ENCODE assay signal across 18 cellular contexts in genomic region chr4:6191448-6192130, GRCh38. TPM values are rescaled to one million over a fixed set of nuclear protein-coding genes. Genes with fewer than 3 reads are reported as not detected.
DNase-seq lines count a peak whose midpoint lies in the region; ATAC-seq, FAIRE-seq and TF ChIP-seq lines count a peak whose summit lies in the region.
"Had no signal": no experiment of that assay in that cellular context is flagged by ENCODE, and none has a peak within 500 bp of the region (broad histone marks: within the 10 kb centered on the region; RNA-seq: fewer than 3 reads in every experiment).

No MANE protein-coding gene starts in this region.

- no peak overlapping the region for H2BK120ac ChIP-seq in H1 (replicated peaks; ENCODE audit: low read depth, low read length)

- POLR2A ChIA-PET in A549 (lab: Yijun Ruan, JAX) = no interaction called here
- POLR2A ChIA-PET in H1 (lab: Charles Lee; ENCODE audit: partially characterized antibody) = interaction anchor here (1.1 kb wide), 1 partner anchor 37 kb away, joined by 3 read pairs; no protein-coding TSS in a partner anchor

- H4K5ac ChIP-seq in H1 (ENCODE audit: insufficient read length, low read depth, low read length) = no peak overlapping the region

- H3K9me3 ChIP-seq in A549 (no peaks in the 10 kb centered on the region), H1 (ENCODE audit: insufficient read depth in 2 of 2, low read depth in 1 of 2, low read length in 1 of 2) (no peaks in the 10 kb centered on the region)
- H3K9me3 ChIP-seq: Peyer's patch had no signal

- no peaks in the 10 kb centered on the region for H3K79me2 ChIP-seq in H1 (ENCODE audit: control insufficient read depth in 1 of 2, insufficient read depth in 2 of 2, low read length in 2 of 2)

- H3K27ac ChIP-seq in A549 (no peak overlapping the region), H1 (ENCODE audit: low read depth, low read length) (no peak overlapping the region)
- H3K27ac ChIP-seq: 22Rv1, Peyer's patch had no signal

- H2BK20ac ChIP-seq in H1 (ENCODE audit: low read length) = no peak overlapping the region; the same call in 1 of the 2 replicates

- FAIRE-seq in A549 (lab: Jason Lieb, UNC) (no peak), H1 (lab: Jason Lieb, UNC) (no peak)

- H3K4ac ChIP-seq in H1 (replicated peaks; ENCODE audit: insufficient read length, low read depth, low read length) = no peak overlapping the region

- H3K79me1 ChIP-seq in H1 (ENCODE audit: low read depth, low read length) = no peaks in the 10 kb centered on the region; the same call in 1 of the 2 replicates

- no peak overlapping the region for H4K8ac ChIP-seq in H1 (ENCODE audit: extremely low read depth, insufficient read depth, low read length)

- no peaks in the 10 kb centered on the region; the same call in 1 of the 2 replicates for H3K23me2 ChIP-seq in H1 (ENCODE audit: low read depth, low read length)

- no peak overlapping the region for H2BK5ac ChIP-seq in H1 (ENCODE audit: low read depth, low read length)

- no peak for TF ChIP-seq CTCF in A549 (IDR thresholded peaks at IDR 0.05)
- TF ChIP-seq CTCF in GM12872 (IDR thresholded peaks at IDR 0.05; ENCODE audit: insufficient read depth, low read depth, low read length) = peak; percentile 15; the same call in 1 of the 3 replicates
- peak in 2 of 3 experiments; percentile 23 to 29; a peak in 2 of 4 replicates for TF ChIP-seq CTCF in H1 (IDR thresholded peaks at IDR 0.05; ENCODE audit: control extremely low read depth in 1 of 3, insufficient read depth in 1 of 3, low read depth in 1 of 3, low read length in 3 of 3)

- H3K23ac ChIP-seq in H1 (ENCODE audit: insufficient read length) = no peak overlapping the region

- H3K18ac ChIP-seq in H1 (ENCODE audit: extremely low read depth, low read length) = no peak overlapping the region; the same call in 1 of the 2 replicates

- H3K9ac ChIP-seq in H1 (replicated peaks in 1 of 4; ENCODE audit: extremely low read depth in 1 of 4, low read depth in 3 of 4, low read length in 3 of 4) = no peak overlapping the region

- no peaks in the 10 kb centered on the region for H3K4me1 ChIP-seq in A549
- peaks cover 1 to 18% (median 11%) of the 10 kb centered on the region in 4 experiments for H3K4me1 ChIP-seq in H1 (replicated peaks in 1 of 4; ENCODE audit: control insufficient read depth in 3 of 4, insufficient read depth in 4 of 4, low read length in 3 of 4)
- H3K4me1 ChIP-seq: Peyer's patch had no signal

- H3K4me2 ChIP-seq in A549 = no peak overlapping the region
- H3K4me2 ChIP-seq in H1 (ENCODE audit: insufficient read depth in 1 of 2, low read depth in 2 of 2, low read length in 2 of 2) = no peak overlapping the region

- no peak overlapping the region for H3K4me3 ChIP-seq in A549
- H3K4me3 ChIP-seq in H1 (ENCODE audit: extremely low read depth in 1 of 4, insufficient read depth in 2 of 4, low read depth in 3 of 4, low read length in 4 of 4) = no peak overlapping the region
- H3K4me3 ChIP-seq: Peyer's patch had no signal

- ATAC-seq in A549 = no peak
- no peak for ATAC-seq in GM21529 (IDR thresholded peaks at IDR 0.05; ENCODE audit: unreplicated experiment)

- no peaks in the 10 kb centered on the region for H3K27me3 ChIP-seq in H1 (replicated peaks in 1 of 4; ENCODE audit: control insufficient read depth in 3 of 4, extremely low read depth in 1 of 4, insufficient read depth in 3 of 4, low read length in 3 of 4)
- H3K27me3 ChIP-seq: Peyer's patch had no signal

- peak; percentile 52 for DNase-seq in DMS53 (lab: John Stamatoyannopoulos, UW)
- no peak for DNase-seq in DMS53 treated with DMSO at 0.1 percent for 48 hours (lab: John Stamatoyannopoulos, UW; ENCODE audit: unreplicated experiment)
- DNase-seq in A549 (ENCODE audit: low read depth in 1 of 2, low spot score in 1 of 2) = no peak
- DNase-seq in H1 (ENCODE audit: low read depth in 1 of 2, low spot score in 2 of 2) = no peak
- no peak for DNase-seq in NCI-H748 (lab: John Stamatoyannopoulos, UW; ENCODE audit: unreplicated experiment)
- no peak for DNase-seq in OCI-M2 (lab: John Stamatoyannopoulos, UW; ENCODE audit: unreplicated experiment)
- DNase-seq: DMS79, GDM1, NCI-H1092 treated with DMSO at 0.1 percent for 48 hours, NCI-H1694, NCI-H748 treated with DMSO at 0.1 percent for 48 hours, Right ventricle myocardium superior had no signal

- TF ChIP-seq EP300 in A549 (IDR thresholded peaks at IDR 0.05) (no peak), H1 (IDR thresholded peaks at IDR 0.05; ENCODE audit: borderline replicate concordance in 1 of 2, low read depth in 2 of 2, low read length in 2 of 2) (no peak)

- CTCF ChIA-PET in A549 (lab: Yijun Ruan, JAX) (interaction anchor here (0.6 kb wide), 1 partner anchor 1003 kb away, joined by 3 read pairs; no protein-coding TSS in a partner anchor), H1 (lab: Charles Lee; ENCODE audit: partially characterized antibody) (interaction anchor here (0.6 to 2.0 kb wide), 12 partner anchors 7 to 766 kb away, joined by 3 to 6 read pairs (median 3); partner anchors contain the start of gene JAKMIP1)

- 80% methylated on average over 9 of the region's 11 CpGs for WGBS in A549 (ENCODE audit: missing lambda C conversion rate)
- 89% methylated on average over 11 of the region's 11 CpGs; no CpG with 5 or more reads in 1 of the 2 experiments for WGBS in H1 (ENCODE audit: extremely low coverage in 1 of 2, insufficient coverage in 1 of 2, insufficient read length in 1 of 2, insufficient replicate concordance in 2 of 2, low coverage in 1 of 2, low lambda C conversion rate in 2 of 2, missing lambda C conversion rate in 1 of 2), 2 experiments

- TF ChIP-seq RAD21 in A549 (conservative IDR thresholded peaks at IDR 0.05 in 1 of 2, IDR thresholded peaks at IDR 0.05 in 1 of 2) (no peak), H1 (IDR thresholded peaks at IDR 0.05 in 1 of 2, conservative IDR thresholded peaks at IDR 0.05 in 1 of 2; ENCODE audit: low read depth in 2 of 2, low read length in 2 of 2) (peak; percentile 38 to 54)

- peaks cover 0 to 4% of the 10 kb centered on the region in 2 experiments for H4K20me1 ChIP-seq in H1 (replicated peaks in 1 of 2; ENCODE audit: control insufficient read depth in 1 of 2, insufficient read depth in 2 of 2, low read length in 2 of 2)

- no peak overlapping the region for H3K14ac ChIP-seq in H1 (ENCODE audit: insufficient read length)

- H3K56ac ChIP-seq in H1 (replicated peaks; ENCODE audit: insufficient read length, low read depth, low read length) = no peak overlapping the region

- H2BK15ac ChIP-seq in H1 (ENCODE audit: low read length) = no peak overlapping the region

- no peaks in the 10 kb centered on the region; a peak in 1 of 8 replicates for H3K36me3 ChIP-seq in H1 (ENCODE audit: control insufficient read depth in 2 of 4, insufficient read depth in 4 of 4, low read length in 3 of 4)
- H3K36me3 ChIP-seq: Peyer's patch had no signal

- no peak overlapping the region for H2AFZ ChIP-seq in H1 (ENCODE audit: low read length)

- no peak overlapping the region for H2BK12ac ChIP-seq in H1 (ENCODE audit: low read depth, low read length)

- no peak overlapping the region for H4K91ac ChIP-seq in H1 (replicated peaks; ENCODE audit: insufficient read length, low read length)

- TF ChIP-seq POLR2A in A549 (IDR thresholded peaks at IDR 0.05; ENCODE audit: low read length) = no peak
- TF ChIP-seq POLR2A in H1 (IDR thresholded peaks at IDR 0.05; ENCODE audit: control extremely low read depth in 1 of 2, low read depth in 2 of 2, low read length in 2 of 2) = no peak

- H2AK5ac ChIP-seq in H1 (ENCODE audit: low read depth, low read length) = no peak overlapping the region

TF ChIP-seq in A549, 52 proteins besides CTCF, POLR2A, EP300 and RAD21:
- TF ChIP-seq ZC3H11A (IDR thresholded peaks at IDR 0.05) = peak; percentile 27
- no peak for TF ChIP-seq EHMT2 (IDR thresholded peaks at IDR 0.05; ENCODE audit: low read depth)
- TF ChIP-seq CEBPB (IDR thresholded peaks at IDR 0.05) = no peak
- no peak for TF ChIP-seq NFE2L2 (conservative IDR thresholded peaks at IDR 0.05; ENCODE audit: low read length)

TF ChIP-seq in H1, 55 proteins besides CTCF, POLR2A, EP300 and RAD21:
- TF ChIP-seq USF2 (IDR thresholded peaks at IDR 0.05; ENCODE audit: low read length) = no peak
- no peak for TF ChIP-seq RXRA (IDR thresholded peaks at IDR 0.05; ENCODE audit: insufficient read depth, low read depth, low read length)
- TF ChIP-seq CBX5 (IDR thresholded peaks at IDR 0.05; ENCODE audit: low read depth, low read length) = no peak
- TF ChIP-seq SUZ12 (IDR thresholded peaks at IDR 0.05; ENCODE audit: low read length) = no peak
- TF ChIP-seq SIN3A (conservative IDR thresholded peaks at IDR 0.05 in 1 of 2, IDR thresholded peaks at IDR 0.05 in 1 of 2; ENCODE audit: low read depth in 1 of 2, low read length in 2 of 2) = no peak
- TF ChIP-seq FOSL1 (IDR thresholded peaks at IDR 0.05; ENCODE audit: insufficient read depth, low read depth, low read length) = no peak
- TF ChIP-seq NANOG (IDR thresholded peaks at IDR 0.05; ENCODE audit: insufficient read depth, low read depth, low read length, poor library complexity, severe bottlenecking) = no peak

RNA-seq across cellular contexts. Expression of gene JAKMIP1, which starts 8.8 kb away (rescaled TPM):
- polyA plus RNA-seq in A549 (2011; rRNA removed) (not detected in 2 replicates), A549 (2017; fragmentation: RNase III; extraction: RNeasy Plus Mini Kit Qiagen cat#74134 plus additional on column Dnase treatment) (not detected in 3 replicates), H1 (2011; rRNA removed) (2.5 and 2.7 TPM in 2 replicates)
- not detected in 2 replicates for polyA plus RNA-seq in A549 (2012; cell fraction: cytosol; rRNA removed)
- 0.05 TPM in 1 of 2 replicates, not detected in the other for polyA plus RNA-seq in A549 (2012; cell fraction: nucleus; rRNA removed)
- not detected in 2 replicates for polyA minus RNA-seq in A549 (2011; rRNA and poly(A)+ RNA removed)
- 3.9 and 4.4 TPM in 2 replicates for total RNA-seq in H1 (2021; fragmentation: NEBNext Ultra II Directional; extraction: Animal tissue kit (Norgen Biotek cat#: 25700))
- 4.6 TPM for polyA plus RNA-seq in H1 (2011; cell fraction: cytosol; rRNA removed)
- polyA plus RNA-seq in H1 (2011; cell fraction: nucleus; rRNA removed) = 6.6 TPM
- 3.2 to 4.2 TPM (median 3.3 TPM) in 4 replicates for polyA plus RNA-seq in H1 (2012, experiment 1 of 2)
- polyA plus RNA-seq in H1 (2012, experiment 2 of 2) = 0.80 TPM
- polyA plus RNA-seq in H1 (2013, experiment 1 of 2) = 1.5 TPM
- polyA plus RNA-seq in H1 (2013, experiment 2 of 2) = 1.5 TPM
- 1.5 and 1.9 TPM in 2 replicates for polyA minus RNA-seq in H1 (2011; rRNA and poly(A)+ RNA removed)
- 3.4 TPM for polyA minus RNA-seq in H1 (2011; cell fraction: cytosol; rRNA and poly(A)+ RNA removed)
- polyA minus RNA-seq in H1 (2011; cell fraction: nucleus; rRNA and poly(A)+ RNA removed) = 9.3 TPM
- total RNA-seq: HT-29, M059J, Right ventricle myocardium superior had no signal
